ENCODE assay signal across 29 cellular contexts in genomic region chr12:50049254-50050118, GRCh38. TPM values are rescaled to one million over a fixed set of nuclear protein-coding genes. Genes with fewer than 3 reads are reported as not detected.
DNase-seq lines count a peak whose midpoint lies in the region; ATAC-seq and TF ChIP-seq lines count a peak whose summit lies in the region.
"Had no signal": no experiment of that assay in that cellular context is flagged by ENCODE, and none has a peak within 500 bp of the region (broad histone marks: within the 10 kb centered on the region; RNA-seq: fewer than 3 reads in every experiment).

No MANE protein-coding gene starts in this region.

- H3K27me3 ChIP-seq in SK-N-SH (ENCODE audit: insufficient read depth) (peaks cover 7% of the 10 kb centered on the region), WERI-Rb-1 (ENCODE audit: insufficient read depth, low read depth, severe bottlenecking) (no peaks in the 10 kb centered on the region), iPS-20b (ENCODE audit: insufficient read depth, low read length) (peaks cover 79% of the 10 kb centered on the region), esophagus squamous epithelium (peaks cover 0 to 37% (median 0%) of the 10 kb centered on the region in 4 donors)
- H3K27me3 ChIP-seq: MG63, Peyer's patch had no signal

- H3K4me2 ChIP-seq in SK-N-SH: no peak overlapping the region
- H3K4me2 ChIP-seq: KMS-11 had no signal

- no peak for TF ChIP-seq CTCF in SK-N-SH (IDR thresholded peaks at IDR 0.05)
- TF ChIP-seq CTCF in WERI-Rb-1 (IDR thresholded peaks at IDR 0.05; ENCODE audit: low read depth, low read length): no peak
- TF ChIP-seq CTCF in esophagus squamous epithelium (IDR thresholded peaks at IDR 0.05): no peak

- intact Hi-C loops in esophagus squamous epithelium (cut with DNase I): loop anchor here (10.0 kb wide), 1 partner anchor 185 kb away; no protein-coding TSS in a partner anchor

- H3K4me3 ChIP-seq in SK-N-SH (ENCODE audit: low read depth in 2 of 2, low read length in 1 of 2) (no peak overlapping the region), WERI-Rb-1 (ENCODE audit: low read depth, low read length) (no peak overlapping the region), iPS-20b (ENCODE audit: low read length) (peak overlapping the region; percentile 66; the same call in 1 of the 2 replicates), esophagus squamous epithelium (no peak overlapping the region)
- H3K4me3 ChIP-seq: MG63 had no signal

- H3K36me3 ChIP-seq in SK-N-SH (replicated peaks in 1 of 2; ENCODE audit: control insufficient read depth in 1 of 2, insufficient read depth in 2 of 2, low read length in 1 of 2) (no peaks in the 10 kb centered on the region), WERI-Rb-1 (no peaks in the 10 kb centered on the region), iPS-20b (ENCODE audit: insufficient read depth, low read depth, low read length) (no peaks in the 10 kb centered on the region), esophagus squamous epithelium (no peaks in the 10 kb centered on the region)
- H3K36me3 ChIP-seq: MG63, Peyer's patch, tibial nerve had no signal

- POLR2A ChIA-PET in SK-N-SH (lab: Yijun Ruan, JAX): no interaction called here

- DNase-seq in SK-N-SH (no peak), WERI-Rb-1 (no peak), NCI-H2029 treated with DMSO at 0.1 percent for 48 hours (lab: John Stamatoyannopoulos, UW) (no peak), NCI-H774 (lab: John Stamatoyannopoulos, UW) (no peak), esophagus squamous epithelium (lab: John Stamatoyannopoulos, UW) (no peak)
- DNase-seq: activated CD4-positive, alpha-beta T cell treated with anti-CD3 and anti-CD28 coated beads for 48 hours; activated CD8-positive, alpha-beta memory T cell treated with anti-CD3 and anti-CD28 coated beads for 24 hours; activated T-cell treated with anti-CD3 and anti-CD28 coated beads for 4 hours; Calu3; DMS79 treated with DMSO at 0.1 percent for 48 hours; MG63; naive B cell; NCI-H1105 treated with DMSO at 0.1 percent for 48 hours; NCI-H2029; occipital lobe; SHP77; SW 1271 had no signal

- H3K9me2 ChIP-seq in SK-N-SH: no peaks in the 10 kb centered on the region

- no peak for TF ChIP-seq POLR2A in esophagus squamous epithelium (IDR thresholded peaks at IDR 0.05)

- no peak overlapping the region for H2AFZ ChIP-seq in SK-N-SH (ENCODE audit: low read depth)

- H3K27ac ChIP-seq in SK-N-SH (ENCODE audit: low read depth in 2 of 2, low read length in 1 of 2) (no peak overlapping the region), WERI-Rb-1 (peak overlapping the region; percentile 73), iPS-20b (ENCODE audit: low read length) (no peak overlapping the region), esophagus squamous epithelium (no peak overlapping the region)
- H3K27ac ChIP-seq: 22Rv1, C4-2B, KMS-11, Peyer's patch, VCaP had no signal

- H4K20me1 ChIP-seq in SK-N-SH (ENCODE audit: insufficient read depth): no peaks in the 10 kb centered on the region

- H3K4me1 ChIP-seq in SK-N-SH (ENCODE audit: control insufficient read depth in 1 of 2, insufficient read depth in 2 of 2, low read depth in 1 of 2, low read length in 1 of 2) (peaks cover 0 to 4% of the 10 kb centered on the region in 2 experiments; a peak in 1 of 4 replicates), iPS-20b (ENCODE audit: insufficient read depth, low read length) (peaks cover 5% of the 10 kb centered on the region; the same call in 1 of the 2 replicates), esophagus squamous epithelium (peaks cover 7 to 16% (median 7%) of the 10 kb centered on the region in 3 donors)

- TF ChIP-seq RAD21 in SK-N-SH (IDR thresholded peaks at IDR 0.05; ENCODE audit: low read length): no peak

- no peaks in the 10 kb centered on the region for H3F3A ChIP-seq in SK-N-SH (replicated peaks; ENCODE audit: insufficient read depth)

- no peaks in the 10 kb centered on the region for H3K79me2 ChIP-seq in SK-N-SH (ENCODE audit: insufficient read depth)

- ATAC-seq in SK-N-SH treated with all-trans-retinoic acid at 6 μM for 48 hours: no peak
- no peak for ATAC-seq in esophagus mucosa
- ATAC-seq: activated naive CD4-positive, alpha-beta T cell treated with anti-CD3 and anti-CD28 coated beads, Interleukin-2, amount 50 U/mL, for 72 hours; stimulated activated effector memory CD8-positive, alpha-beta T cell treated with anti-CD3 and anti-CD28 coated beads, Interleukin-12 subunit alpha, Interleukin-12 subunit beta, amount 100 ng/mL, for 72 hours had no signal

- H3K9me3 ChIP-seq in SK-N-SH (no peaks in the 10 kb centered on the region), WERI-Rb-1 (ENCODE audit: severe bottlenecking) (no peaks in the 10 kb centered on the region), iPS-20b (ENCODE audit: insufficient read depth, low read depth, low read length) (no peaks in the 10 kb centered on the region), esophagus squamous epithelium (no peaks in the 10 kb centered on the region)
- H3K9me3 ChIP-seq: MG63, Peyer's patch, tibial nerve had no signal

- WGBS in SK-N-SH (ENCODE audit: low lambda C conversion rate): 80% methylated on average over 3 of the region's 3 CpGs
- 76 to 86% methylated on average over 3 of the region's 3 CpGs for WGBS in esophagus squamous epithelium, 2 donors

- no peak for TF ChIP-seq EP300 in SK-N-SH (IDR thresholded peaks at IDR 0.05; ENCODE audit: borderline replicate concordance in 1 of 2, low read depth in 1 of 2, low read length in 1 of 2)

- CTCF ChIA-PET in SK-N-SH (lab: Yijun Ruan, JAX): interaction anchor here (0.5 to 37.6 kb wide), 9 partner anchors 10 to 185 kb away, joined by 3 to 1401 read pairs (median 4); partner anchors contain the start of genes AQP5 and AQP6

- H3K9ac ChIP-seq in SK-N-SH (no peak overlapping the region), iPS-20b (ENCODE audit: low read depth, low read length) (no peak overlapping the region)
- H3K9ac ChIP-seq: KMS-11 had no signal

TF ChIP-seq in SK-N-SH treated with all-trans-retinoic acid at 6 μM for 48 hours, 23 proteins besides CTCF, POLR2A, EP300 and RAD21:
- no peak for TF ChIP-seq BACH2 (CRISPR knock-in tag; IDR thresholded peaks at IDR 0.05; ENCODE audit: borderline replicate concordance)
- 0 out of 2 replicates have a peak, but pooled peaks have one; percentile 54 for TF ChIP-seq ZFP3 (CRISPR knock-in tag; IDR thresholded peaks at IDR 0.05)

TF ChIP-seq in SK-N-SH, 30 proteins besides CTCF, POLR2A, EP300 and RAD21:
- no peak for TF ChIP-seq RCOR1 (IDR thresholded peaks at IDR 0.05; ENCODE audit: low read length)
- TF ChIP-seq PBX3 (IDR thresholded peaks at IDR 0.05): no peak
- no peak for TF ChIP-seq EZH2phosphoT487 (IDR thresholded peaks at IDR 0.05; ENCODE audit: borderline replicate concordance, low read depth)
- TF ChIP-seq SIN3A (IDR thresholded peaks at IDR 0.05; ENCODE audit: borderline replicate concordance, low read depth, low read length): no peak
- no peak for TF ChIP-seq POLR2AphosphoS5 (IDR thresholded peaks at IDR 0.05; ENCODE audit: low read depth, low read length)
- no peak for TF ChIP-seq RFX5 (IDR thresholded peaks at IDR 0.05; ENCODE audit: low read length)
- TF ChIP-seq GABPA (IDR thresholded peaks at IDR 0.05; ENCODE audit: low read depth): no peak
- no peak for TF ChIP-seq SMC3 (IDR thresholded peaks at IDR 0.05; ENCODE audit: low read depth, low read length)
- TF ChIP-seq, protein P1, sequence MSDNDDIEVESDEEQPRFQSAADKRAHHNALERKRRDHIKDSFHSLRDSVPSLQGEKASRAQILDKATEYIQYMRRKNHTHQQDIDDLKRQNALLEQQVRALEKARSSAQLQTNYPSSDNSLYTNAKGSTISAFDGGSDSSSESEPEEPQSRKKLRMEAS (IDR thresholded peaks at IDR 0.05; ENCODE audit: low read depth): no peak
- TF ChIP-seq, protein P2, sequence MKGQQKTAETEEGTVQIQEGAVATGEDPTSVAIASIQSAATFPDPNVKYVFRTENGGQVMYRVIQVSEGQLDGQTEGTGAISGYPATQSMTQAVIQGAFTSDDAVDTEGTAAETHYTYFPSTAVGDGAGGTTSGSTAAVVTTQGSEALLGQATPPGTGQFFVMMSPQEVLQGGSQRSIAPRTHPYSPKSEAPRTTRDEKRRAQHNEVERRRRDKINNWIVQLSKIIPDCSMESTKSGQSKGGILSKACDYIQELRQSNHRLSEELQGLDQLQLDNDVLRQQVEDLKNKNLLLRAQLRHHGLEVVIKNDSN (IDR thresholded peaks at IDR 0.05; ENCODE audit: borderline replicate concordance, low read depth): no peak
- no peak for TF ChIP-seq GATA2 (CRISPR knock-in tag; IDR thresholded peaks at IDR 0.05)
- no peak for TF ChIP-seq FOXM1 (IDR thresholded peaks at IDR 0.05; ENCODE audit: low read depth)

RNA-seq across cellular contexts. Expression of gene ASIC1, which starts 7.9 kb away (rescaled TPM):
- 24.3 and 28.4 TPM in 2 replicates for polyA plus RNA-seq in SK-N-SH (2012; rRNA removed)
- 13.0 and 18.6 TPM in 2 replicates for polyA plus RNA-seq in SK-N-SH (2012; cell fraction: cytosol; rRNA removed)
- 49.9 and 58.9 TPM in 2 replicates for polyA plus RNA-seq in SK-N-SH (2012; cell fraction: nucleus; rRNA removed)
- 2.1 TPM for total RNA-seq in esophagus mucosa
- total RNA-seq in esophagus squamous epithelium: 1 to 10 TPM; 1.5 to 5.7 (median 2.6) TPM

RNA-seq across cellular contexts. Expression of gene RACGAP1, which starts 24.2 kb away (rescaled TPM):
- 21.5 and 23.4 TPM in 2 replicates for polyA plus RNA-seq in SK-N-SH (2012; rRNA removed)
- 25.5 and 28.2 TPM in 2 replicates for polyA plus RNA-seq in SK-N-SH (2012; cell fraction: cytosol; rRNA removed)
- 16.0 and 24.4 TPM in 2 replicates for polyA plus RNA-seq in SK-N-SH (2012; cell fraction: nucleus; rRNA removed)
- total RNA-seq in esophagus mucosa: 47.6 TPM
- total RNA-seq in esophagus squamous epithelium: 10 to 100 TPM; 20.1 to 44.7 (median 33.6) TPM

RNA-seq across cellular contexts. Expression of gene SMARCD1, which starts 35.7 kb away (rescaled TPM):
- polyA plus RNA-seq in SK-N-SH (2012; rRNA removed): 58.5 and 77.2 TPM in 2 replicates
- polyA plus RNA-seq in SK-N-SH (2012; cell fraction: cytosol; rRNA removed): 37.1 and 43.2 TPM in 2 replicates
- 190 and 230 TPM in 2 replicates for polyA plus RNA-seq in SK-N-SH (2012; cell fraction: nucleus; rRNA removed)
- total RNA-seq in esophagus mucosa: 28.8 TPM
- 10 to 100 TPM; 34.5 to 67.8 (median 46.5) TPM for total RNA-seq in esophagus squamous epithelium

RNA-seq across cellular contexts. Expression of gene GPD1, which starts 54.3 kb away (rescaled TPM):
- 0.07 and 0.26 TPM in 2 replicates for polyA plus RNA-seq in SK-N-SH (2012; rRNA removed)
- 0.06 and 0.07 TPM in 2 replicates for polyA plus RNA-seq in SK-N-SH (2012; cell fraction: cytosol; rRNA removed)
- polyA plus RNA-seq in SK-N-SH (2012; cell fraction: nucleus; rRNA removed): 0.72 and 1.0 TPM in 2 replicates
- 0.56 TPM for total RNA-seq in esophagus mucosa
- total RNA-seq in esophagus squamous epithelium: under 1 TPM in 3 of 4 donors, not detected in 1; 0.38 to 0.53 (median 0.44) TPM
- total RNA-seq: H7 had no signal
